Comparison of ENCODE assay signal across 21 cellular contexts in genomic region chr5:119088438-119088837, GRCh38.
"Had no signal": no experiment of that assay in that cellular context is flagged by ENCODE, and none has a peak within 500 bp of the region (broad histone marks: within the 10 kb centered on the region; RNA-seq: fewer than 3 reads in every experiment).

No MANE protein-coding gene starts in this region.

- H3K9me3 Mint-ChIP-seq: central memory CD8-positive, alpha-beta T cell had no signal

- ATAC-seq: activated T-cell treated with anti-CD3 and anti-CD28 coated beads, Interleukin-2, amount 50 U/mL, for 72 hours; esophagus mucosa; right lobe of liver; stimulated activated effector memory CD8-positive, alpha-beta T cell treated with anti-CD3 and anti-CD28 coated beads, Interleukin-12 subunit alpha, Interleukin-12 subunit beta, amount 100 ng/mL, for 72 hours; stimulated activated naive CD8-positive, alpha-beta T cell treated with anti-CD3 and anti-CD28 coated beads, Interleukin-15, amount 100 ng/mL, for 72 hours had no signal

- H3K27ac ChIP-seq: adrenal gland, ascending aorta, breast epithelium, left ventricle myocardium inferior, right lobe of liver, skin epidermis, tibial nerve, WERI-Rb-1 had no signal

- H3K4me1 ChIP-seq: adrenal gland, ascending aorta, breast epithelium, right lobe of liver had no signal

- H3K27ac Mint-ChIP-seq: activated T-cell treated with anti-CD3 and anti-CD28 coated beads, Interleukin-2, amount 50 U/mL, for 72 hours; stimulated activated effector memory CD8-positive, alpha-beta T cell treated with anti-CD3 and anti-CD28 coated beads, Interleukin-12 subunit alpha, Interleukin-12 subunit beta, amount 100 ng/mL, for 72 hours; stimulated activated naive CD8-positive, alpha-beta T cell treated with anti-CD3 and anti-CD28 coated beads, Interleukin-15, amount 100 ng/mL, for 72 hours had no signal

- H3K4me3 ChIP-seq: adrenal gland, ascending aorta, breast epithelium, left ventricle myocardium inferior, right lobe of liver, skin epidermis, tibial nerve had no signal

- H3K27me3 Mint-ChIP-seq: central memory CD8-positive, alpha-beta T cell; stimulated activated naive CD8-positive, alpha-beta T cell treated with anti-CD3 and anti-CD28 coated beads, Interleukin-15, amount 100 ng/mL, for 72 hours had no signal

- H3K4me3 Mint-ChIP-seq: activated T-cell treated with anti-CD3 and anti-CD28 coated beads, Interleukin-2, amount 50 U/mL, for 72 hours; central memory CD8-positive, alpha-beta T cell; stimulated activated effector memory CD8-positive, alpha-beta T cell treated with anti-CD3 and anti-CD28 coated beads, Interleukin-12 subunit alpha, Interleukin-12 subunit beta, amount 100 ng/mL, for 72 hours; stimulated activated naive CD8-positive, alpha-beta T cell treated with anti-CD3 and anti-CD28 coated beads, Interleukin-15, amount 100 ng/mL, for 72 hours had no signal

- DNase-seq: activated CD4-positive, alpha-beta T cell treated with anti-CD3 and anti-CD28 coated beads, Interleukin-2, amount 50 U/mL, for 4 hours; activated effector memory CD4-positive, alpha-beta T cell treated with anti-CD3 and anti-CD28 coated beads, Interleukin-2, amount 50 U/mL, for 16 hours; activated naive CD4-positive, alpha-beta T cell treated with anti-CD3 and anti-CD28 coated beads, Interleukin-2, amount 50 U/mL, for 16 hours; activated T-cell treated with anti-CD3 and anti-CD28 coated beads, Interleukin-2, amount 50 U/mL, for 72 hours; adrenal gland; effector memory CD4-positive, alpha-beta T cell; hippocampal formation; left ventricle myocardium inferior; mammary epithelial cell; nucleus accumbens; right lobe of liver; stimulated activated CD4-positive, alpha-beta T cell treated with anti-CD3 and anti-CD28 coated beads, Interleukin-2, amount 100 ng/mL, for 24 hours; stimulated activated naive CD8-positive, alpha-beta T cell treated with anti-CD3 and anti-CD28 coated beads, Interleukin-15, amount 100 ng/mL, for 72 hours; WERI-Rb-1 had no signal

- H3K27me3 ChIP-seq: adrenal gland, ascending aorta, breast epithelium, right lobe of liver, tibial nerve had no signal

- H3K36me3 ChIP-seq: adrenal gland, breast epithelium, right lobe of liver, WERI-Rb-1 had no signal
